ENCODE assay signal across 26 cellular contexts in genomic region chr9:104779334-104779733, GRCh38. TPM values are rescaled to one million over a fixed set of nuclear protein-coding genes. Genes with fewer than 3 reads are reported as not detected.
"Had no signal": no experiment of that assay in that cellular context is flagged by ENCODE, and none has a peak within 500 bp of the region (broad histone marks: within the 10 kb centered on the region; RNA-seq: fewer than 3 reads in every experiment).

No MANE protein-coding gene starts in this region.

- H3K27me3 ChIP-seq: esophagus squamous epithelium, gastroesophageal sphincter, hepatocyte, neural progenitor cell, ovary, right atrium auricular region, sigmoid colon, transverse colon had no signal

- H3K9me3 ChIP-seq: esophagus squamous epithelium, gastroesophageal sphincter, ovary, right atrium auricular region, sigmoid colon, thoracic aorta, transverse colon had no signal

- H3K27ac Mint-ChIP-seq: natural killer cell treated with Interleukin-12 subunit alpha and Interleukin-12 subunit beta and Interleukin-15 and Interleukin-18, amount 100 ng/mL, for 72 hours; neural progenitor cell; stimulated activated naive CD8-positive, alpha-beta T cell treated with anti-CD3 and anti-CD28 coated beads, Interleukin-15, amount 100 ng/mL, for 72 hours had no signal

- H3K27me3 Mint-ChIP-seq: stimulated activated naive B cell treated with anti-CD40 and anti-IgM and Interleukin-4, amounts not matched to agents 10 μg/mL and 1 μg/mL and 100 μg/mL, for 72 hours; stimulated activated naive CD8-positive, alpha-beta T cell treated with anti-CD3 and anti-CD28 coated beads, Interleukin-15, amount 100 ng/mL, for 72 hours had no signal

- H3K4me3 Mint-ChIP-seq: natural killer cell treated with Interleukin-12 subunit alpha and Interleukin-12 subunit beta and Interleukin-15 and Interleukin-18, amount 100 ng/mL, for 72 hours; neural progenitor cell; stimulated activated naive B cell treated with anti-CD40 and anti-IgM and Interleukin-4, amounts not matched to agents 10 μg/mL and 1 μg/mL and 100 μg/mL, for 72 hours; stimulated activated naive CD8-positive, alpha-beta T cell treated with anti-CD3 and anti-CD28 coated beads, Interleukin-15, amount 100 ng/mL, for 72 hours had no signal

- H3K4me1 ChIP-seq: gastroesophageal sphincter, neural progenitor cell had no signal

- H3K36me3 Mint-ChIP-seq: natural killer cell treated with Interleukin-12 subunit alpha and Interleukin-12 subunit beta and Interleukin-15 and Interleukin-18, amount 100 ng/mL, for 72 hours had no signal

- H3K9ac ChIP-seq: neural progenitor cell had no signal

- H3K4me1 Mint-ChIP-seq: neural progenitor cell; stimulated activated naive CD8-positive, alpha-beta T cell treated with anti-CD3 and anti-CD28 coated beads, Interleukin-15, amount 100 ng/mL, for 72 hours had no signal

- ATAC-seq: gastroesophageal sphincter; left cardiac atrium; left ventricle myocardium superior; natural killer cell treated with Interleukin-12 subunit alpha and Interleukin-12 subunit beta and Interleukin-15 and Interleukin-18, amount 100 ng/mL, for 72 hours; stimulated activated naive B cell treated with anti-CD40 and anti-IgM and Interleukin-4, amounts not matched to agents 10 μg/mL and 1 μg/mL and 100 μg/mL, for 72 hours; stimulated activated naive CD8-positive, alpha-beta T cell treated with anti-CD3 and anti-CD28 coated beads, Interleukin-15, amount 100 ng/mL, for 72 hours had no signal

- DNase-seq: dermis blood vessel endothelial cell; esophagus squamous epithelium; foreskin fibroblast; kidney; left cardiac atrium; left ventricle myocardium superior; mesenchymal stem cell; midbrain; nucleus accumbens; ovary; sigmoid colon; stimulated activated CD4-positive, alpha-beta T cell treated with anti-CD3 and anti-CD28 coated beads, Interleukin-2, amount 100 ng/mL, for 24 hours; stimulated activated CD4-positive, alpha-beta T cell treated with anti-CD3 and anti-CD28 coated beads, Interleukin-4, amount 100 ng/mL, for 4 hours; stimulated activated naive B cell treated with anti-CD40 and anti-IgM and Interleukin-4, amounts not matched to agents 10 μg/mL and 1 μg/mL and 100 μg/mL, for 72 hours; stimulated activated naive CD8-positive, alpha-beta T cell treated with anti-CD3 and anti-CD28 coated beads, Interleukin-15, amount 100 ng/mL, for 72 hours; substantia nigra; transverse colon had no signal

- H3K36me3 ChIP-seq: ovary had no signal

- H3K9me3 Mint-ChIP-seq: natural killer cell treated with Interleukin-12 subunit alpha and Interleukin-12 subunit beta and Interleukin-15 and Interleukin-18, amount 100 ng/mL, for 72 hours; neural progenitor cell; stimulated activated naive B cell treated with anti-CD40 and anti-IgM and Interleukin-4, amounts not matched to agents 10 μg/mL and 1 μg/mL and 100 μg/mL, for 72 hours; stimulated activated naive CD8-positive, alpha-beta T cell treated with anti-CD3 and anti-CD28 coated beads, Interleukin-15, amount 100 ng/mL, for 72 hours had no signal

- H3K27ac ChIP-seq: esophagus squamous epithelium, gastroesophageal sphincter, hepatocyte, neural progenitor cell, ovary, right atrium auricular region, sigmoid colon, skin epidermis, thoracic aorta, transverse colon had no signal

- H3K4me3 ChIP-seq: esophagus squamous epithelium, gastroesophageal sphincter, hepatocyte, lung, neural progenitor cell, ovary, right atrium auricular region, sigmoid colon, skin epidermis, thoracic aorta, transverse colon had no signal

RNA-seq across cellular contexts. Expression of gene NIPSNAP3B, which starts 15.4 kb away (rescaled TPM):
- total RNA-seq: epithelial cell of proximal tubule; natural killer cell treated with Interleukin-12 subunit alpha and Interleukin-12 subunit beta and Interleukin-15 and Interleukin-18, amount 100 ng/mL, for 72 hours had no signal
